In genomic region chr9:98795295-98795955, GRCh38 we compare ENCODE assay signal across 9 cellular contexts. TPM values are rescaled to one million over a fixed set of nuclear protein-coding genes. Genes with fewer than 3 reads are reported as not detected.
DNase-seq lines count a peak whose midpoint lies in the region; ATAC-seq, FAIRE-seq and TF ChIP-seq lines count a peak whose summit lies in the region.
"Had no signal": no experiment of that assay in that cellular context is flagged by ENCODE, and none has a peak within 500 bp of the region (broad histone marks: within the 10 kb centered on the region; RNA-seq: fewer than 3 reads in every experiment).

No MANE protein-coding gene starts in this region.

- H3K9me3 Mint-ChIP-seq in activated naive CD8-positive, alpha-beta T cell treated with anti-CD3 and anti-CD28 coated beads, Interleukin-2, amount 10 ng/mL, durations not matched to agents 7 days and 5 days, result peaks cover 10% of the 10 kb centered on the region

- peak overlapping the region; percentile 69; the same call in 1 of the 2 replicates for H2AFZ ChIP-seq in SK-N-SH (ENCODE audit: low read depth)

- peak overlapping the region; percentile 62 for H3K4me3 Mint-ChIP-seq in activated naive CD8-positive, alpha-beta T cell treated with anti-CD3 and anti-CD28 coated beads, Interleukin-2, amount 10 ng/mL, durations not matched to agents 7 days and 5 days

- H3K9ac ChIP-seq in SK-N-SH (peak overlapping the region; percentile 56; the same call in 1 of the 2 replicates), kidney (ENCODE audit: low read length in 2 of 2) (peak overlapping the region; percentile 49 to 65)

- peaks cover 26% of the 10 kb centered on the region for H3K4me1 Mint-ChIP-seq in activated naive CD8-positive, alpha-beta T cell treated with anti-CD3 and anti-CD28 coated beads, Interleukin-2, amount 10 ng/mL, durations not matched to agents 7 days and 5 days

- no peaks in the 10 kb centered on the region for H3K36me3 ChIP-seq in SK-N-SH (replicated peaks in 1 of 2; ENCODE audit: control insufficient read depth in 1 of 2, insufficient read depth in 2 of 2, low read length in 1 of 2)
- no peaks in the 10 kb centered on the region for H3K36me3 ChIP-seq in kidney (ENCODE audit: control insufficient read depth in 1 of 2, insufficient read depth in 2 of 2, low read length in 2 of 2)

- TF ChIP-seq RAD21 in SK-N-SH (IDR thresholded peaks at IDR 0.05; ENCODE audit: low read length), result no peak

- DNase-seq in SK-N-SH (no peak), kidney (no peak), substantia nigra (lab: John Stamatoyannopoulos, UW) (peak in 1 of 49 donors; percentile 10), NCI-H446 treated with DMSO at 0.1 percent for 48 hours (lab: John Stamatoyannopoulos, UW) (no peak), NCI-H526 treated with DMSO at 0.1 percent for 48 hours (lab: John Stamatoyannopoulos, UW) (no peak)
- DNase-seq in activated naive CD8-positive, alpha-beta T cell treated with anti-CD3 and anti-CD28 coated beads, Interleukin-2, amount 10 ng/mL, durations not matched to agents 7 days and 5 days, result no peak
- DNase-seq: ACHN had no signal

- no peaks in the 10 kb centered on the region for H3K27me3 ChIP-seq in SK-N-SH (ENCODE audit: insufficient read depth)

- no peak overlapping the region for H3K27ac ChIP-seq in SK-N-SH (ENCODE audit: low read depth in 2 of 2, low read length in 1 of 2)
- H3K27ac ChIP-seq in kidney (ENCODE audit: low read depth in 2 of 2, low read length in 2 of 2), result peak overlapping the region; percentile 9 to 42
- H3K27ac ChIP-seq in substantia nigra (ENCODE audit: low read depth, low read length, poor library complexity, severe bottlenecking), result peak overlapping the region; percentile 78

- H3K9me3 ChIP-seq in SK-N-SH (no peaks in the 10 kb centered on the region), kidney (ENCODE audit: control insufficient read depth in 1 of 2, low read length in 2 of 2) (no peaks in the 10 kb centered on the region)

- H3K4me2 ChIP-seq in SK-N-SH, result peak overlapping the region; percentile 82

- peaks cover 4% of the 10 kb centered on the region for H3K36me3 Mint-ChIP-seq in activated naive CD8-positive, alpha-beta T cell treated with anti-CD3 and anti-CD28 coated beads, Interleukin-2, amount 10 ng/mL, durations not matched to agents 7 days and 5 days

- 74% methylated on average over 12 of the region's 12 CpGs for WGBS in SK-N-SH (ENCODE audit: low lambda C conversion rate)

- peaks cover 12% of the 10 kb centered on the region for H3K27me3 Mint-ChIP-seq in activated naive CD8-positive, alpha-beta T cell treated with anti-CD3 and anti-CD28 coated beads, Interleukin-2, amount 10 ng/mL, durations not matched to agents 7 days and 5 days

- no peak for FAIRE-seq in kidney (lab: Jason Lieb, UNC)

- TF ChIP-seq CTCF in SK-N-SH (IDR thresholded peaks at IDR 0.05) (no peak), kidney (IDR thresholded peaks at IDR 0.05; ENCODE audit: borderline replicate concordance, extremely low read depth, insufficient read depth) (no peak)

- ATAC-seq in SK-N-SH treated with all-trans-retinoic acid at 6 μM for 48 hours (no peak), HG03439 (IDR thresholded peaks at IDR 0.05; ENCODE audit: unreplicated experiment) (no peak)
- no peak for ATAC-seq in activated naive CD8-positive, alpha-beta T cell treated with anti-CD3 and anti-CD28 coated beads, Interleukin-2, amount 10 ng/mL, durations not matched to agents 7 days and 5 days (ENCODE audit: low read depth)

- peaks cover 5% of the 10 kb centered on the region for H4K20me1 ChIP-seq in SK-N-SH (ENCODE audit: insufficient read depth)

- peaks cover 4% of the 10 kb centered on the region for H3F3A ChIP-seq in SK-N-SH (replicated peaks; ENCODE audit: insufficient read depth)

- no peaks in the 10 kb centered on the region for H3K9me2 ChIP-seq in SK-N-SH

- H3K4me1 ChIP-seq in SK-N-SH (ENCODE audit: control insufficient read depth in 1 of 2, insufficient read depth in 2 of 2, low read depth in 1 of 2, low read length in 1 of 2) (peaks cover 3 to 15% of the 10 kb centered on the region in 2 experiments; a peak in 1 of 4 replicates), kidney (ENCODE audit: control insufficient read depth in 1 of 2, insufficient read depth in 1 of 2, low read depth in 1 of 2, low read length in 2 of 2) (peaks cover 26 to 34% of the 10 kb centered on the region in 2 donors)

- no peak overlapping the region for H3K27ac Mint-ChIP-seq in activated naive CD8-positive, alpha-beta T cell treated with anti-CD3 and anti-CD28 coated beads, Interleukin-2, amount 10 ng/mL, durations not matched to agents 7 days and 5 days

- TF ChIP-seq EP300 in SK-N-SH (IDR thresholded peaks at IDR 0.05; ENCODE audit: borderline replicate concordance in 1 of 2, low read depth in 1 of 2, low read length in 1 of 2), result no peak

- H3K4me3 ChIP-seq in SK-N-SH (ENCODE audit: low read depth in 2 of 2, low read length in 1 of 2) (peak overlapping the region; percentile 69), kidney (ENCODE audit: low read length in 2 of 2) (peak overlapping the region; percentile 53 to 60)

- peaks cover 12% of the 10 kb centered on the region; the same call in 1 of the 2 replicates for H3K79me2 ChIP-seq in SK-N-SH (ENCODE audit: insufficient read depth)

- CTCF ChIA-PET in SK-N-SH (lab: Yijun Ruan, JAX), result interaction anchor here (2.9 kb wide), 1 partner anchor 480 kb away, joined by 17 read pairs; no protein-coding TSS in a partner anchor

- POLR2A ChIA-PET in SK-N-SH (lab: Yijun Ruan, JAX), result no interaction called here
- POLR2A ChIA-PET in activated naive CD8-positive, alpha-beta T cell treated with anti-CD3 and anti-CD28 coated beads, Interleukin-2, amount 10 ng/mL, durations not matched to agents 7 days and 5 days (lab: Charles Lee), result no interaction called here

- intact Hi-C loops in kidney (cut with DNase I), result no loop called here

TF ChIP-seq in SK-N-SH, 30 proteins besides CTCF, POLR2A, EP300 and RAD21 (continues in another document):
- no peak for TF ChIP-seq NRF1 (IDR thresholded peaks at IDR 0.05; ENCODE audit: low read depth, low read length)
- TF ChIP-seq POLR2AphosphoS5 (IDR thresholded peaks at IDR 0.05; ENCODE audit: low read depth, low read length), result no peak
- no peak for TF ChIP-seq RXRA (IDR thresholded peaks at IDR 0.05; ENCODE audit: borderline replicate concordance, low read depth)
- TF ChIP-seq, protein P1, sequence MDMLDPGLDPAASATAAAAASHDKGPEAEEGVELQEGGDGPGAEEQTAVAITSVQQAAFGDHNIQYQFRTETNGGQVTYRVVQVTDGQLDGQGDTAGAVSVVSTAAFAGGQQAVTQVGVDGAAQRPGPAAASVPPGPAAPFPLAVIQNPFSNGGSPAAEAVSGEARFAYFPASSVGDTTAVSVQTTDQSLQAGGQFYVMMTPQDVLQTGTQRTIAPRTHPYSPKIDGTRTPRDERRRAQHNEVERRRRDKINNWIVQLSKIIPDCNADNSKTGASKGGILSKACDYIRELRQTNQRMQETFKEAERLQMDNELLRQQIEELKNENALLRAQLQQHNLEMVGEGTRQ (IDR thresholded peaks at IDR 0.05; ENCODE audit: borderline replicate concordance, low read depth, low read length), result no peak
- no peak for TF ChIP-seq JUND (IDR thresholded peaks at IDR 0.05)
- no peak for TF ChIP-seq RFX5 (IDR thresholded peaks at IDR 0.05; ENCODE audit: low read length)
- TF ChIP-seq RCOR1 (IDR thresholded peaks at IDR 0.05; ENCODE audit: low read length), result no peak

TF ChIP-seq in SK-N-SH treated with all-trans-retinoic acid at 6 μM for 48 hours, 23 proteins besides CTCF, POLR2A, EP300 and RAD21 (continues in another document):
- TF ChIP-seq ISL1 (CRISPR knock-in tag; IDR thresholded peaks at IDR 0.05) (no peak), TSHZ2 (CRISPR knock-in tag; IDR thresholded peaks at IDR 0.05) (no peak), ARNTL (CRISPR knock-in tag; IDR thresholded peaks at IDR 0.05; ENCODE audit: borderline replicate concordance, low read depth) (no peak), ESRRG (CRISPR knock-in tag; IDR thresholded peaks at IDR 0.05) (no peak), ZFP30 (CRISPR knock-in tag; IDR thresholded peaks at IDR 0.05) (no peak), OSR1 (CRISPR knock-in tag; IDR thresholded peaks at IDR 0.05) (no peak)

RNA-seq across cellular contexts. Expression of gene ANKS6, which starts 0.9 kb away (rescaled TPM):
- 26.1 and 29.3 TPM in 2 replicates for polyA plus RNA-seq in SK-N-SH (2012; rRNA removed)
- 11.8 and 17.9 TPM in 2 replicates for polyA plus RNA-seq in SK-N-SH (2012; cell fraction: cytosol; rRNA removed)
- polyA plus RNA-seq in SK-N-SH (2012; cell fraction: nucleus; rRNA removed), result 97.6 and 123 TPM in 2 replicates
- 1 to 10 TPM; 8.2 to 9.5 TPM for total RNA-seq in activated naive CD8-positive, alpha-beta T cell treated with anti-CD3 and anti-CD28 coated beads, Interleukin-2, amount 10 ng/mL, durations not matched to agents 7 days and 5 days
- total RNA-seq in kidney, result 31.8 TPM
- polyA plus RNA-seq in kidney (ENCODE audit: insufficient read depth, low read depth, low replicate concordance), result 22.0 TPM

RNA-seq across cellular contexts. Expression of gene GALNT12, which starts 12.0 kb away (rescaled TPM):
- 7.4 TPM in 2 replicates for polyA plus RNA-seq in SK-N-SH (2012; rRNA removed)
- 5.5 and 5.6 TPM in 2 replicates for polyA plus RNA-seq in SK-N-SH (2012; cell fraction: cytosol; rRNA removed)
- 10.4 and 15.0 TPM in 2 replicates for polyA plus RNA-seq in SK-N-SH (2012; cell fraction: nucleus; rRNA removed)
- 10 to 100 TPM; 12.2 to 12.6 TPM for total RNA-seq in activated naive CD8-positive, alpha-beta T cell treated with anti-CD3 and anti-CD28 coated beads, Interleukin-2, amount 10 ng/mL, durations not matched to agents 7 days and 5 days
- 10.8 TPM for total RNA-seq in kidney
- 3.6 TPM for polyA plus RNA-seq in kidney (ENCODE audit: insufficient read depth, low read depth, low replicate concordance)

Comparison
In these comparisons a context has a peak if more than half of its experiments do, and no peak if none do; other contexts are left out.
1. H3K27ac ChIP-seq: peak in kidney (2 of 2) and substantia nigra (single experiment); none in SK-N-SH (0 of 2).